ENCODE assay signal across 19 cellular contexts in the genomic region with DNA sequence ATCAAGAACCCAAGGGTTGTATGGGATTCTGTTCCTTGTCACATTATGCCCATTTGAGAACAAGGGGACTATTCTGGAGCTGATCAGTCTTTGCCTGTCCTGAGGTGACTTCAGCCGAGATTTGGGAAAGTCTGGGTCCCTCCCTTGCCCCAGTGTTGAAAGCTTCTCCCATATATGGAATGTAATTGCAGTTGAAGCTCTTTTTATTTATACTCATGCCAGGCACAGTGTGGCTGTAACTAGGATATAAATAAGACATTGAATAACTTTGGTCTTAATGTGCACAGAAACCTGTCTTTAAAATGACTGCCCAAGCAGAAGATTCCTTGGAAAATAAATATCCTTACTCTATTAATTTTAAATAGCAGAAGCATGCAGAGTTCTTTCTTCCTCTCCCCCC. TPM values are rescaled to one million over a fixed set of nuclear protein-coding genes. Genes with fewer than 3 reads are reported as not detected.
"Had no signal": no experiment of that assay in that cellular context is flagged by ENCODE, and none has a peak within 500 bp of the region (broad histone marks: within the 10 kb centered on the region; RNA-seq: fewer than 3 reads in every experiment).

No MANE protein-coding gene starts in this region.

- DNase-seq: activated CD4-positive, alpha-beta T cell treated with anti-CD3 and anti-CD28 coated beads, Interleukin-2, amount 50 U/mL, for 1 hour; activated CD8-positive, alpha-beta memory T cell treated with anti-CD3 and anti-CD28 coated beads for 24 hours; activated naive CD4-positive, alpha-beta T cell; activated naive CD8-positive, alpha-beta T cell treated with anti-CD3 and anti-CD28 coated beads, Interleukin-2, amount 10 ng/mL, durations not matched to agents 7 days and 5 days; anterior cingulate cortex; effector memory CD8-positive, alpha-beta T cell; gastrocnemius medialis; left lung; mesenchymal stem cell; occipital lobe; T-helper 9 cell; thyroid gland had no signal

- H3K27ac ChIP-seq: epithelial cell of prostate, gastrocnemius medialis, left lung, SK-N-MC, thyroid gland had no signal

- ATAC-seq: activated CD4-positive, CD25-positive, alpha-beta regulatory T cell treated with anti-CD3 and anti-CD28 coated beads, Interleukin-2, amount 50 U/mL, for 24 hours; effector memory CD8-positive, alpha-beta T cell; left lung; stimulated activated effector memory CD8-positive, alpha-beta T cell treated with anti-CD3 and anti-CD28 coated beads, Interleukin-12 subunit alpha, Interleukin-12 subunit beta, amount 100 ng/mL, for 72 hours had no signal

- H3K9me3 ChIP-seq: breast epithelium, gastrocnemius medialis, left lung, thyroid gland had no signal

- H3K4me1 ChIP-seq: breast epithelium, left lung, thyroid gland had no signal

- H3K36me3 ChIP-seq: breast epithelium, gastrocnemius medialis, left lung, thyroid gland had no signal

- H3K27me3 ChIP-seq: breast epithelium, gastrocnemius medialis, left lung, thyroid gland had no signal

- H3K4me3 ChIP-seq: breast epithelium, gastrocnemius medialis, left lung, SK-N-MC, thyroid gland had no signal

RNA-seq across cellular contexts. Expression of gene AKNAD1, which starts 15.2 kb away (rescaled TPM):
- total RNA-seq: activated naive CD8-positive, alpha-beta T cell treated with anti-CD3 and anti-CD28 coated beads, Interleukin-2, amount 10 ng/mL, durations not matched to agents 7 days and 5 days; activated T-helper 1 cell treated with anti-CD3 and anti-CD28 coated beads, Interleukin-12 subunit alpha, Interleukin-12 subunit beta, Interleukin-2, Interleukin-4 antibody, amounts not matched to agents 30 ng/mL and 10 ng/mL and 1 ng/mL, durations not matched to agents 14 hours and 24 hours and 36 hours; left lung; progenitor cell of endocrine pancreas had no signal
